Comparison of ENCODE assay signal across 1 cellular context in genomic region chr5:149456597-149457392, GRCh38.
A peak's percentile ranks its signal among the peaks of the same experiment; 100 is the strongest.
TF ChIP-seq lines count a peak whose summit lies in the region.

No MANE protein-coding gene starts in this region.

TF ChIP-seq in K562, 482 proteins besides CTCF, POLR2A, EP300 and RAD21 (continued from another document and continues in another):
- TF ChIP-seq ZBTB40 (IDR thresholded peaks at IDR 0.05) = peak; percentile 73
- TF ChIP-seq ZBTB40 (CRISPR knock-in tag; IDR thresholded peaks at IDR 0.05) = no peak
- no peak for TF ChIP-seq POLR2AphosphoS2 (IDR thresholded peaks at IDR 0.05; ENCODE audit: low read length)
- no peak for TF ChIP-seq ZNF507 (tag; conservative IDR thresholded peaks at IDR 0.05)
- peak; percentile 94 for TF ChIP-seq OTX1 (CRISPR knock-in tag; IDR thresholded peaks at IDR 0.05)
- no peak for TF ChIP-seq E2F4 (CRISPR knock-in tag; IDR thresholded peaks at IDR 0.05; ENCODE audit: low read depth)
- no peak for TF ChIP-seq ZNF217 (CRISPR knock-in tag; IDR thresholded peaks at IDR 0.05)
- TF ChIP-seq HINFP (tag; conservative IDR thresholded peaks at IDR 0.05; ENCODE audit: low read depth) = peak; percentile 86
- TF ChIP-seq NCOA1 (IDR thresholded peaks at IDR 0.05; ENCODE audit: low read depth) = peak; percentile 94
- peak; percentile 92 for TF ChIP-seq STAT5A (IDR thresholded peaks at IDR 0.05; ENCODE audit: borderline replicate concordance, low read length)
- peak; percentile 95 for TF ChIP-seq CHAMP1 (IDR thresholded peaks at IDR 0.05)
- TF ChIP-seq NEUROD1 (IDR thresholded peaks at IDR 0.05; ENCODE audit: borderline replicate concordance, low read depth, low read length, partially characterized antibody) = peak; percentile 80
- peak; percentile 98 for TF ChIP-seq TAL1 (IDR thresholded peaks at IDR 0.05)
- peak; percentile 47; the same call in 1 of the 2 replicates for TF ChIP-seq SUPT5H (IDR thresholded peaks at IDR 0.05)
- TF ChIP-seq CC2D1A (IDR thresholded peaks at IDR 0.05) = peak; percentile 92; the same call in 1 of the 2 replicates
- TF ChIP-seq NCOR1 (IDR thresholded peaks at IDR 0.05) = peak; percentile 97
- peak; percentile 89 for TF ChIP-seq ZEB2 (IDR thresholded peaks at IDR 0.05)
- peak; percentile 67; the same call in 1 of the 2 replicates for TF ChIP-seq KHSRP (IDR thresholded peaks at IDR 0.05)
- peak; percentile 86 for TF ChIP-seq CXXC5 (CRISPR knock-in tag; IDR thresholded peaks at IDR 0.05)
- TF ChIP-seq KLF16 (IDR thresholded peaks at IDR 0.05) = peak; percentile 94
- TF ChIP-seq FOXP4 (CRISPR knock-in tag; IDR thresholded peaks at IDR 0.05; ENCODE audit: borderline replicate concordance) = no peak
- no peak for TF ChIP-seq GTF3C2 (IDR thresholded peaks at IDR 0.05; ENCODE audit: borderline replicate concordance, extremely low read depth, insufficient read length)
- peak; percentile 72 for TF ChIP-seq L3MBTL2 (IDR thresholded peaks at IDR 0.05)
- peak; percentile 56 to 91; a peak in 3 of 4 replicates for TF ChIP-seq HDAC1 (IDR thresholded peaks at IDR 0.05)
- TF ChIP-seq ATF3 (IDR thresholded peaks at IDR 0.05) = peak; percentile 80
- no peak for TF ChIP-seq ATF3 (CRISPR knock-in tag; conservative IDR thresholded peaks at IDR 0.05)
- peak; percentile 90 for TF ChIP-seq NFATC3 (IDR thresholded peaks at IDR 0.05)
- peak; percentile 94 for TF ChIP-seq HBP1 (CRISPR knock-in tag; IDR thresholded peaks at IDR 0.05)
- TF ChIP-seq CCAR2 (IDR thresholded peaks at IDR 0.05; ENCODE audit: low read depth, low read length) = no peak
- TF ChIP-seq MTA1 (IDR thresholded peaks at IDR 0.05; ENCODE audit: borderline replicate concordance) = peak; percentile 95
- peak; percentile 68; the same call in 1 of the 2 replicates for TF ChIP-seq MXI1 (IDR thresholded peaks at IDR 0.05; ENCODE audit: low read depth, low read length)
- TF ChIP-seq SMARCE1 (IDR thresholded peaks at IDR 0.05) = peak; percentile 99
- no peak for TF ChIP-seq NR2C2 (CRISPR knock-in tag; IDR thresholded peaks at IDR 0.05)
- no peak for TF ChIP-seq NR2C2 (tag; IDR thresholded peaks at IDR 0.05)
- peak; percentile 97 for TF ChIP-seq CBFA2T2 (conservative IDR thresholded peaks at IDR 0.05)
- TF ChIP-seq KDM2B (CRISPR knock-in tag; IDR thresholded peaks at IDR 0.05) = no peak
- 0 out of 2 replicates have a peak, but pooled peaks have one; percentile 26 for TF ChIP-seq PTTG1 (tag; IDR thresholded peaks at IDR 0.05; ENCODE audit: low read depth)
- peak; percentile 95 for TF ChIP-seq THRB (CRISPR knock-in tag; conservative IDR thresholded peaks at IDR 0.05)
